ENCODE assay signal across 13 cellular contexts in the genomic region with DNA sequence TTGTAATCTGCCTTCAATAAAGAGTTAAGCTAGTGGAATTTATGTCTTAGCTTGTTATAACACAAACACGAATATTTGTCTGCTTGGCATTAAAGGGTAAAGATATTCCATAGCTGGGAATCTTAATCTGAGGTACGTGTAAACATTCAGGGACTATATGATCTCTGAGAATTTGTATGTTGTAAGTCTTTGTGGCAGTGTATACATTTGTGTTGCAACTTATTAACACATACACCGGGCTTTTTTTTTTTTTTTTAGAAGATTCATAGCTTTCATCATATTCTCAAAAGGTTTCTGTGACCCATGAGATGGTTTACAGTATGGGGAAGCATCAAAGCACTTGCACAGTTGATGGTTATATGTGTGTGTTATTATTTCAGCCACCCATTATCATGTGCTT. TPM values are rescaled to one million over a fixed set of nuclear protein-coding genes. Genes with fewer than 3 reads are reported as not detected.
A peak's percentile ranks its signal among the peaks of the same experiment; 100 is the strongest.
DNase-seq lines count a peak whose midpoint lies in the region; ATAC-seq and TF ChIP-seq lines count a peak whose summit lies in the region.
"Had no signal": no experiment of that assay in that cellular context is flagged by ENCODE, and none has a peak within 500 bp of the region (broad histone marks: within the 10 kb centered on the region; RNA-seq: fewer than 3 reads in every experiment).

No MANE protein-coding gene starts in this region.

- TF ChIP-seq CTCF in AG04450 (IDR thresholded peaks at IDR 0.05; ENCODE audit: low read depth, low read length) (no peak), HEK293 (tag by site-specific recombination; IDR thresholded peaks at IDR 0.05) (no peak), VCaP (conservative IDR thresholded peaks at IDR 0.05) (no peak)

- CTCF ChIA-PET in AG04450 (lab: Charles Lee) (interaction anchor here (0.6 to 5.1 kb wide), 3 partner anchors 27 to 85 kb away, joined by 4 to 35 read pairs (median 5); no protein-coding TSS in a partner anchor), HEK293 (lab: Yijun Ruan, JAX) (interaction anchor here (0.6 to 4.5 kb wide), 4 partner anchors 11 to 85 kb away, joined by 3 to 42 read pairs (median 3); no protein-coding TSS in a partner anchor)

- no peak overlapping the region for H3K9ac ChIP-seq in iPS-15b (ENCODE audit: low read depth, low read length)

- H3K27me3 ChIP-seq in AG04450 (ENCODE audit: control insufficient read depth, insufficient read depth, low read length) (no peaks in the 10 kb centered on the region), iPS-15b (ENCODE audit: control insufficient read depth, insufficient read depth, low read length) (no peaks in the 10 kb centered on the region)

- H3K36me3 ChIP-seq in HEK293 (ENCODE audit: control insufficient read depth in 2 of 2, insufficient read depth in 1 of 2, low read length in 2 of 2) (peaks cover 12 to 15% of the 10 kb centered on the region in 2 experiments; a peak in 2 of 3 replicates), iPS-15b (ENCODE audit: control insufficient read depth, insufficient read depth, low read length) (no peaks in the 10 kb centered on the region)

- DNase-seq in AG04450 (ENCODE audit: low read depth, low spot score) (no peak), activated gamma-delta T cell treated with Interleukin-2 at 50 U/mL for 16 hours (no peak), NCI-H748 (lab: John Stamatoyannopoulos, UW; ENCODE audit: unreplicated experiment) (no peak)
- DNase-seq: amygdala; dermis blood vessel endothelial cell; NCI-H1105 treated with DMSO at 0.1 percent for 48 hours; Right ventricle myocardium superior; stimulated activated naive CD8-positive, alpha-beta T cell treated with anti-CD3 and anti-CD28 coated beads, Interleukin-15, Interleukin-2, amounts not matched to agents 100 U/mL and 50 U/mL, for 24 hours had no signal

- H3K4me3 ChIP-seq in AG04450 (ENCODE audit: low read depth, low read length) = peak overlapping the region; percentile 2; the same call in 1 of the 2 replicates
- peak overlapping the region; percentile 5; the same call in 1 of the 2 replicates for H3K4me3 ChIP-seq in HEK293 (ENCODE audit: low read depth, low read length)
- H3K4me3 ChIP-seq in iPS-15b (ENCODE audit: low read depth, low read length) = peak overlapping the region; percentile 22

- H3K9me3 ChIP-seq in AG04450 (ENCODE audit: control insufficient read depth, insufficient read depth, low read length) = no peaks in the 10 kb centered on the region; the same call in 1 of the 2 replicates
- no peaks in the 10 kb centered on the region for H3K9me3 ChIP-seq in HEK293 (ENCODE audit: control insufficient read depth, insufficient read depth, low read depth, low read length)
- H3K9me3 ChIP-seq in iPS-15b (ENCODE audit: control insufficient read depth, insufficient read depth, low read length) = no peaks in the 10 kb centered on the region

- ATAC-seq in HG03520 (IDR thresholded peaks at IDR 0.05; ENCODE audit: unreplicated experiment) (no peak), HG03521 (IDR thresholded peaks at IDR 0.05; ENCODE audit: unreplicated experiment) (no peak)
- ATAC-seq: stimulated activated naive CD8-positive, alpha-beta T cell treated with anti-CD3 and anti-CD28 coated beads, Interleukin-15, Interleukin-2, amounts not matched to agents 100 U/mL and 50 U/mL, for 24 hours had no signal

- H3K27ac ChIP-seq in AG04450 (ENCODE audit: low read depth, low read length) (no peak overlapping the region), HEK293 (ENCODE audit: extremely low read depth, low read depth, low read length) (no peak overlapping the region), VCaP (peak overlapping the region; percentile 97)

- H3K4me1 ChIP-seq in HEK293 (ENCODE audit: control insufficient read depth, insufficient read depth, low read length) = peaks cover 17% of the 10 kb centered on the region
- H3K4me1 ChIP-seq in iPS-15b (ENCODE audit: control insufficient read depth, insufficient read depth, low read length) = peaks cover 2% of the 10 kb centered on the region

- POLR2A ChIA-PET in AG04450 (lab: Yijun Ruan, JAX) = interaction anchor here (0.6 kb wide), 2 partner anchors 106 to 110 kb away, joined by 5 to 11 read pairs; no protein-coding TSS in a partner anchor
- POLR2A ChIA-PET in HEK293 (lab: Yijun Ruan, JAX) = interaction anchor here (0.7 to 2.1 kb wide), 2 partner anchors 36 to 173 kb away, joined by 3 to 4 read pairs; partner anchors contain the start of genes B3GALNT2 and TBCE

TF ChIP-seq in HEK293, 187 proteins besides CTCF, POLR2A, EP300 and RAD21:
- TF ChIP-seq ZNF549 (tag by site-specific recombination; IDR thresholded peaks at IDR 0.05) (no peak), ZNF768 (tag by site-specific recombination; IDR thresholded peaks at IDR 0.05) (no peak), ZBTB21 (tag by site-specific recombination; IDR thresholded peaks at IDR 0.05) (no peak), ZNF24 (tag by site-specific recombination; IDR thresholded peaks at IDR 0.05) (no peak), ZBTB26 (tag by site-specific recombination; optimal IDR thresholded peaks at IDR 0.05) (no peak), OVOL3 (tag by site-specific recombination; IDR thresholded peaks at IDR 0.05) (no peak), ZNF140 (tag by site-specific recombination; IDR thresholded peaks at IDR 0.05) (no peak), ZNF274 (IDR thresholded peaks at IDR 0.05; ENCODE audit: low read length) (no peak), ZNF274 (tag by site-specific recombination; IDR thresholded peaks at IDR 0.05; ENCODE audit: borderline replicate concordance) (no peak), ZNF174 (tag by site-specific recombination; IDR thresholded peaks at IDR 0.05) (no peak), YY2 (tag by site-specific recombination; IDR thresholded peaks at IDR 0.05) (no peak), ZBTB6 (tag by site-specific recombination; IDR thresholded peaks at IDR 0.05) (no peak), MZF1 (tag by site-specific recombination; IDR thresholded peaks at IDR 0.05; ENCODE audit: borderline replicate concordance) (no peak), HOXD13 (CRISPR knock-in tag; IDR thresholded peaks at IDR 0.05; ENCODE audit: borderline replicate concordance) (no peak)
- TF ChIP-seq, protein P1, sequence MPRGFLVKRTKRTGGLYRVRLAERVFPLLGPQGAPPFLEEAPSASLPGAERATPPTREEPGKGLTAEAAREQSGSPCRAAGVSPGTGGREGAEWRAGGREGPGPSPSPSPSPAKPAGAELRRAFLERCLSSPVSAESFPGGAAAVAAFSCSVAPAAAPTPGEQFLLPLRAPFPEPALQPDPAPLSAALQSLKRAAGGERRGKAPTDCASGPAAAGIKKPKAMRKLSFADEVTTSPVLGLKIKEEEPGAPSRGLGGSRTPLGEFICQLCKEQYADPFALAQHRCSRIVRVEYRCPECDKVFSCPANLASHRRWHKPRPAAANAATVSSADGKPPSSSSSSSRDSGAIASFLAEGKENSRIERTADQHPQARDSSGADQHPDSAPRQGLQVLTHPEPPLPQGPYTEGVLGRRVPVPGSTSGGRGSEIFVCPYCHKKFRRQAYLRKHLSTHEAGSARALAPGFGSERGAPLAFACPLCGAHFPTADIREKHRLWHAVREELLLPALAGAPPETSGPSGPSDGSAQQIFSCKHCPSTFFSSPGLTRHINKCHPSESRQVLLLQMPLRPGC (tag by site-specific recombination; IDR thresholded peaks at IDR 0.05) = no peak

RNA-seq across cellular contexts. Expression of gene GGPS1, which starts 3.0 kb away (rescaled TPM):
- 37.4 and 45.2 TPM in 2 replicates for polyA plus RNA-seq in AG04450 (2011; rRNA removed)
- polyA minus RNA-seq in AG04450 (2011; rRNA and poly(A)+ RNA removed) = 20.8 and 23.8 TPM in 2 replicates

RNA-seq across cellular contexts. Expression of gene ARID4B, which starts 3.4 kb away (rescaled TPM):
- 13.3 and 15.6 TPM in 2 replicates for polyA plus RNA-seq in AG04450 (2011; rRNA removed)
- polyA minus RNA-seq in AG04450 (2011; rRNA and poly(A)+ RNA removed) = 23.0 and 34.2 TPM in 2 replicates

RNA-seq across cellular contexts. Expression of gene TBCE, which starts 35.8 kb away (rescaled TPM):
- polyA plus RNA-seq in AG04450 (2011; rRNA removed) = 29.9 and 36.5 TPM in 2 replicates
- 15.1 and 17.7 TPM in 2 replicates for polyA minus RNA-seq in AG04450 (2011; rRNA and poly(A)+ RNA removed)
